Comparison of ENCODE assay signal across 10 cellular contexts in the genomic region with DNA sequence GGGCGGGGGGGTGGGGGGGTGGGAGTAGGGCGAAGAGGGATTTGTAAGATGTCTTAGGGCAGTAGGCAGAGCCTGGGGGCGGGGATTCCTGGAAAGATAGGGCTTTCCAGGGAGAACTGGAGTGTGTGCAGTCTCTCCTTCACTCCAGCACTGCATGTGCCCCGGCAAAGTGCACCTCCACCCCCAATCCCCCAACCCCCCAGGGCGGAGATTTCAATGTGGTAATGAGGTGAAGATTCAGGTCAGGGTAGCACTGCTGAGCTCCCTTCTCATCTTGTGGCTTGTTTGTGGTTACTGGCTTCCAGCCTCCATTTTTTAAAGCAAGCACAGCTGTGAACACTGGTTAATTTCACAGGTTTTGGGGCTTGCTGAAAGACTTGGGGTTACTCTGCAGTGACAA. TPM values are rescaled to one million over a fixed set of nuclear protein-coding genes. Genes with fewer than 3 reads are reported as not detected.
A peak's percentile ranks its signal among the peaks of the same experiment; 100 is the strongest.
DNase-seq lines count a peak whose midpoint lies in the region; ATAC-seq, FAIRE-seq and TF ChIP-seq lines count a peak whose summit lies in the region.
"Had no signal": no experiment of that assay in that cellular context is flagged by ENCODE, and none has a peak within 500 bp of the region (broad histone marks: within the 10 kb centered on the region; RNA-seq: fewer than 3 reads in every experiment).

No MANE protein-coding gene starts in this region.

- peaks cover under 1% of the 10 kb centered on the region for H3K36me3 Mint-ChIP-seq in stimulated activated effector memory CD8-positive, alpha-beta T cell treated with anti-CD3 and anti-CD28 coated beads, Interleukin-12 subunit alpha, Interleukin-12 subunit beta, amount 100 ng/mL, for 72 hours

- intact Hi-C loops in GM12878 (cut with micrococcal nuclease; ENCODE audit: unreplicated experiment) = no loop called here

- peak overlapping the region; percentile 22 for H3K4me3 Mint-ChIP-seq in stimulated activated effector memory CD8-positive, alpha-beta T cell treated with anti-CD3 and anti-CD28 coated beads, Interleukin-12 subunit alpha, Interleukin-12 subunit beta, amount 100 ng/mL, for 72 hours

- H3K4me3 ChIP-seq in SJCRH30 (no peak overlapping the region), GM12878 (no peak overlapping the region)

- no peaks in the 10 kb centered on the region for H3K9me3 ChIP-seq in SJCRH30 (replicated peaks)
- H3K9me3 ChIP-seq in GM12878 (replicated peaks; ENCODE audit: control insufficient read depth, insufficient read depth, low read length) = no peaks in the 10 kb centered on the region
- H3K9me3 ChIP-seq: breast epithelium had no signal

- H3K79me2 ChIP-seq in GM12878 (ENCODE audit: control insufficient read depth, insufficient read depth, low read length) = no peaks in the 10 kb centered on the region

- no peak for TF ChIP-seq POLR2A in GM12878 (IDR thresholded peaks at IDR 0.05; ENCODE audit: low read depth, low read length)

- DNase-seq in NCI-H2171 treated with DMSO at 0.1 percent for 48 hours (lab: John Stamatoyannopoulos, UW) (peak; percentile 34), NCI-H2171 (lab: John Stamatoyannopoulos, UW) (no peak), SJCRH30 (peak; percentile 66 to 75), GM12878 (ENCODE audit: low read depth, low spot score) (no peak), hippocampal formation (lab: John Stamatoyannopoulos, UW) (no peak)
- DNase-seq in stimulated activated effector memory CD8-positive, alpha-beta T cell treated with anti-CD3 and anti-CD28 coated beads, Interleukin-12 subunit alpha, Interleukin-12 subunit beta, amount 100 ng/mL, for 72 hours (ENCODE audit: low spot score in 2 of 2) = no peak
- DNase-seq: NCI-H1930 had no signal

- no TSS peak for BruUV-seq in GM12878 (replicated peaks; lab: Mats Ljungman, UMichigan)

- no peaks in the 10 kb centered on the region for H3K36me3 ChIP-seq in SJCRH30
- H3K36me3 ChIP-seq in GM12878 (ENCODE audit: control insufficient read depth in 2 of 2, insufficient read depth in 2 of 2, low read length in 1 of 2) = no peaks in the 10 kb centered on the region
- H3K36me3 ChIP-seq: breast epithelium had no signal

- H3K4me2 ChIP-seq in GM12878 (ENCODE audit: control insufficient read depth, insufficient read depth) = no peak overlapping the region

- H3K27me3 ChIP-seq in SJCRH30 = no peaks in the 10 kb centered on the region
- H3K27me3 ChIP-seq in GM12878 (replicated peaks in 1 of 2; ENCODE audit: control insufficient read depth in 2 of 2, insufficient read depth in 2 of 2, low read length in 1 of 2) = no peaks in the 10 kb centered on the region

- H3K4me1 ChIP-seq in SJCRH30 (peaks cover 21% of the 10 kb centered on the region), GM12878 (ENCODE audit: control insufficient read depth, insufficient read depth, low read length) (no peaks in the 10 kb centered on the region; the same call in 1 of the 2 replicates)
- H3K4me1 ChIP-seq: breast epithelium had no signal

- no peaks in the 10 kb centered on the region for H4K20me1 ChIP-seq in GM12878 (ENCODE audit: control insufficient read depth, insufficient read depth)

- peak; percentile 47 for FAIRE-seq in GM12878 (lab: Jason Lieb, UNC)

- H3K27ac ChIP-seq in SJCRH30 = no peak overlapping the region
- H3K27ac ChIP-seq in GM12878 (ENCODE audit: control insufficient read depth, insufficient read depth) = no peak overlapping the region

- POLR2A ChIA-PET in GM12878 (lab: Charles Lee) = no interaction called here

- no peak for TF ChIP-seq EP300 in GM12878 (IDR thresholded peaks at IDR 0.05; ENCODE audit: borderline replicate concordance in 1 of 2, control insufficient read depth in 1 of 2, low read depth in 2 of 2, low read length in 2 of 2)

- CTCF ChIA-PET in GM12878 (lab: Yijun Ruan, JAX) = no interaction called here

- TF ChIP-seq RAD21 in GM12878 (IDR thresholded peaks at IDR 0.05; ENCODE audit: insufficient read depth, low read depth, low read length) = no peak

- 11% methylated on average over 5 of the region's 5 CpGs for WGBS in GM12878 (ENCODE audit: insufficient coverage, insufficient replicate concordance, low lambda C conversion rate, missing lambda C conversion rate)

- TF ChIP-seq CTCF in GM12878 (IDR thresholded peaks at IDR 0.05 in 2 of 3, conservative IDR thresholded peaks at IDR 0.05 in 1 of 3; ENCODE audit: control insufficient read depth in 2 of 3, extremely low read depth in 1 of 3, insufficient read depth in 1 of 3, low read depth in 3 of 3, low read length in 3 of 3) = no peak

- ATAC-seq in GM12878 (no peak; the same call in 2 of the 3 replicates), GM21723 (IDR thresholded peaks at IDR 0.05; ENCODE audit: unreplicated experiment) (no peak), GM21390 (IDR thresholded peaks at IDR 0.05; ENCODE audit: unreplicated experiment) (no peak)
- peak; percentile 76 for ATAC-seq in stimulated activated effector memory CD8-positive, alpha-beta T cell treated with anti-CD3 and anti-CD28 coated beads, Interleukin-12 subunit alpha, Interleukin-12 subunit beta, amount 100 ng/mL, for 72 hours

- SMC1A ChIA-PET in GM12878 (lab: Charles Lee; ENCODE audit: uncharacterized antibody, unreplicated experiment) = interaction anchor here (1.5 kb wide), 1 partner anchor 10 kb away, joined by 4 read pairs; no protein-coding TSS in a partner anchor

- RAD21 ChIA-PET in GM12878 (lab: Charles Lee; ENCODE audit: unreplicated experiment) = no interaction called here

- no peak overlapping the region for H3K9ac ChIP-seq in GM12878 (ENCODE audit: control insufficient read depth, insufficient read depth, low read length)

- in situ Hi-C loops in GM12878 (cut with MboI) = loop anchor here (5.0 kb wide), 1 partner anchor 1215 kb away; no protein-coding TSS in a partner anchor

- H3K4me1 Mint-ChIP-seq in stimulated activated effector memory CD8-positive, alpha-beta T cell treated with anti-CD3 and anti-CD28 coated beads, Interleukin-12 subunit alpha, Interleukin-12 subunit beta, amount 100 ng/mL, for 72 hours = peaks cover 37% of the 10 kb centered on the region

- H2AFZ ChIP-seq in GM12878 (ENCODE audit: control insufficient read depth, low read depth, low read length) = no peak overlapping the region

- H3K27ac Mint-ChIP-seq in stimulated activated effector memory CD8-positive, alpha-beta T cell treated with anti-CD3 and anti-CD28 coated beads, Interleukin-12 subunit alpha, Interleukin-12 subunit beta, amount 100 ng/mL, for 72 hours = no peak overlapping the region

- H3K9me3 Mint-ChIP-seq in stimulated activated effector memory CD8-positive, alpha-beta T cell treated with anti-CD3 and anti-CD28 coated beads, Interleukin-12 subunit alpha, Interleukin-12 subunit beta, amount 100 ng/mL, for 72 hours = no peaks in the 10 kb centered on the region

RNA-seq across cellular contexts. Expression of gene TMEM239, which starts 5.9 kb away (rescaled TPM):
- not detected in 2 replicates for total RNA-seq in SJCRH30 (2014; rRNA removed; shearing (Covaris generic))
- not detected in 2 replicates for total RNA-seq in GM12878 (2013; cell fraction: nucleolus; rRNA removed)
- total RNA-seq in GM12878 (2014; rRNA removed) (not detected in 2 replicates), GM12878 (2014; rRNA removed; fragmentation: Illumina TruSeq; extraction: Trizol) (not detected in 2 replicates), GM12878 (2021) (not detected in 2 replicates)
- not detected for polyA plus RNA-seq in GM12878 (2011; ENCODE audit: low read depth)
- polyA plus RNA-seq in GM12878 (2011; rRNA removed) (not detected in 2 replicates), GM12878 (2014; fragmentation: Illumina TruSeq; extraction: Trizol) (not detected in 2 replicates), GM12878 (2014; fragmentation: Nextera tagmentation; extraction: Ambion mirVana) (not detected), GM12878 (2014; rRNA removed) (not detected in 2 replicates), GM12878 (2016; fragmentation: Nextera tagmentation; extraction: Ambion mirVana) (not detected)
- not detected in 2 replicates for polyA plus RNA-seq in GM12878 (2011; cell fraction: cytosol; rRNA removed)
- not detected in 2 replicates for polyA plus RNA-seq in GM12878 (2011; cell fraction: nucleus; rRNA removed)
- polyA plus RNA-seq in GM12878 (2012) = not detected in 2 replicates
- polyA minus RNA-seq in GM12878 (2011; rRNA and poly(A)+ RNA removed) = not detected in 2 replicates
- not detected in 2 replicates for polyA minus RNA-seq in GM12878 (2011; cell fraction: cytosol; rRNA and poly(A)+ RNA removed)
- polyA minus RNA-seq in GM12878 (2011; cell fraction: nucleus; rRNA and poly(A)+ RNA removed) = not detected in 2 replicates

RNA-seq across cellular contexts. Expression of gene C20orf141, which starts 7.3 kb away (rescaled TPM):
- total RNA-seq in SJCRH30 (2014; rRNA removed; shearing (Covaris generic)) = not detected in 2 replicates
- not detected in 2 replicates for total RNA-seq in GM12878 (2013; cell fraction: nucleolus; rRNA removed)
- total RNA-seq in GM12878 (2014; rRNA removed) (not detected in 2 replicates), GM12878 (2014; rRNA removed; fragmentation: Illumina TruSeq; extraction: Trizol) (not detected in 2 replicates), GM12878 (2021) (not detected in 2 replicates)
- not detected for polyA plus RNA-seq in GM12878 (2011; ENCODE audit: low read depth)
- polyA plus RNA-seq in GM12878 (2011; rRNA removed) (not detected in 2 replicates), GM12878 (2014; fragmentation: Illumina TruSeq; extraction: Trizol) (not detected in 2 replicates), GM12878 (2014; fragmentation: Nextera tagmentation; extraction: Ambion mirVana) (not detected), GM12878 (2014; rRNA removed) (not detected in 2 replicates), GM12878 (2016; fragmentation: Nextera tagmentation; extraction: Ambion mirVana) (not detected)
- not detected in 2 replicates for polyA plus RNA-seq in GM12878 (2011; cell fraction: cytosol; rRNA removed)
- not detected in 2 replicates for polyA plus RNA-seq in GM12878 (2011; cell fraction: nucleus; rRNA removed)
- not detected in 2 replicates for polyA plus RNA-seq in GM12878 (2012)
- polyA minus RNA-seq in GM12878 (2011; rRNA and poly(A)+ RNA removed) = not detected in 2 replicates
- not detected in 2 replicates for polyA minus RNA-seq in GM12878 (2011; cell fraction: cytosol; rRNA and poly(A)+ RNA removed)
- not detected in 2 replicates for polyA minus RNA-seq in GM12878 (2011; cell fraction: nucleus; rRNA and poly(A)+ RNA removed)
- total RNA-seq: breast epithelium had no signal

RNA-seq across cellular contexts. Expression of gene PCED1A, which starts 18.4 kb away (rescaled TPM):
- total RNA-seq in SJCRH30 (2014; rRNA removed; shearing (Covaris generic)) = 7.7 and 11.0 TPM in 2 replicates
- total RNA-seq in GM12878 (2013; cell fraction: nucleolus; rRNA removed) = 46.9 and 56.1 TPM in 2 replicates
- total RNA-seq in GM12878 (2014; rRNA removed) (16.0 and 17.8 TPM in 2 replicates), GM12878 (2014; rRNA removed; fragmentation: Illumina TruSeq; extraction: Trizol) (9.1 and 9.5 TPM in 2 replicates), GM12878 (2021) (24.0 and 28.6 TPM in 2 replicates)
- 11.6 TPM for polyA plus RNA-seq in GM12878 (2011; ENCODE audit: low read depth)
- polyA plus RNA-seq in GM12878 (2011; rRNA removed) (9.1 and 18.8 TPM in 2 replicates), GM12878 (2014; fragmentation: Illumina TruSeq; extraction: Trizol) (3.9 and 11.3 TPM in 2 replicates), GM12878 (2014; fragmentation: Nextera tagmentation; extraction: Ambion mirVana) (10 to 100 TPM in 1 of 2 experiments, 1 to 10 TPM in 1; 4.5 to 12.7 TPM), GM12878 (2014; rRNA removed) (30.9 and 33.7 TPM in 2 replicates), GM12878 (2016; fragmentation: Nextera tagmentation; extraction: Ambion mirVana) (10 to 100 TPM in 1 of 2 experiments, 1 to 10 TPM in 1; 7.0 to 11.2 TPM)
- polyA plus RNA-seq in GM12878 (2011; cell fraction: cytosol; rRNA removed) = 20.9 and 28.3 TPM in 2 replicates
- polyA plus RNA-seq in GM12878 (2011; cell fraction: nucleus; rRNA removed) = 114 and 156 TPM in 2 replicates
- polyA plus RNA-seq in GM12878 (2012) = 30.4 and 31.3 TPM in 2 replicates
- polyA minus RNA-seq in GM12878 (2011; rRNA and poly(A)+ RNA removed) = 4.1 and 6.3 TPM in 2 replicates
- polyA minus RNA-seq in GM12878 (2011; cell fraction: cytosol; rRNA and poly(A)+ RNA removed) = 6.7 and 10.7 TPM in 2 replicates
- 16.2 and 19.4 TPM in 2 replicates for polyA minus RNA-seq in GM12878 (2011; cell fraction: nucleus; rRNA and poly(A)+ RNA removed)

RNA-seq across cellular contexts. Expression of gene VPS16, which starts 18.5 kb away (rescaled TPM):
- total RNA-seq in SJCRH30 (2014; rRNA removed; shearing (Covaris generic)) = 12.3 and 16.3 TPM in 2 replicates
- 24.4 and 24.7 TPM in 2 replicates for total RNA-seq in GM12878 (2013; cell fraction: nucleolus; rRNA removed)
- total RNA-seq in GM12878 (2014; rRNA removed) (26.6 and 27.2 TPM in 2 replicates), GM12878 (2014; rRNA removed; fragmentation: Illumina TruSeq; extraction: Trizol) (16.1 and 16.8 TPM in 2 replicates), GM12878 (2021) (35.9 and 37.5 TPM in 2 replicates)
- 15.1 TPM for polyA plus RNA-seq in GM12878 (2011; ENCODE audit: low read depth)
- polyA plus RNA-seq in GM12878 (2011; rRNA removed) (15.6 and 29.9 TPM in 2 replicates), GM12878 (2014; fragmentation: Illumina TruSeq; extraction: Trizol) (9.5 and 18.1 TPM in 2 replicates), GM12878 (2014; fragmentation: Nextera tagmentation; extraction: Ambion mirVana) (10 to 100 TPM in 1 of 2 experiments, 1 to 10 TPM in 1; 8.4 to 19.4 TPM), GM12878 (2014; rRNA removed) (31.8 and 34.3 TPM in 2 replicates), GM12878 (2016; fragmentation: Nextera tagmentation; extraction: Ambion mirVana) (10 to 100 TPM; 26.3 to 26.5 TPM)
- 32.6 and 42.1 TPM in 2 replicates for polyA plus RNA-seq in GM12878 (2011; cell fraction: cytosol; rRNA removed)
- polyA plus RNA-seq in GM12878 (2011; cell fraction: nucleus; rRNA removed) = 161 and 180 TPM in 2 replicates
- 22.8 and 23.0 TPM in 2 replicates for polyA plus RNA-seq in GM12878 (2012)
- polyA minus RNA-seq in GM12878 (2011; rRNA and poly(A)+ RNA removed) = 31.6 and 44.2 TPM in 2 replicates
- polyA minus RNA-seq in GM12878 (2011; cell fraction: cytosol; rRNA and poly(A)+ RNA removed) = 14.2 and 15.5 TPM in 2 replicates
- 34.2 and 39.6 TPM in 2 replicates for polyA minus RNA-seq in GM12878 (2011; cell fraction: nucleus; rRNA and poly(A)+ RNA removed)

RNA-seq across cellular contexts. Expression of gene CPXM1, which starts 21.6 kb away (rescaled TPM):
- 0.10 and 0.12 TPM in 2 replicates for total RNA-seq in SJCRH30 (2014; rRNA removed; shearing (Covaris generic))
- total RNA-seq in GM12878 (2013; cell fraction: nucleolus; rRNA removed) = not detected in 2 replicates
- 0.62 and 0.71 TPM in 2 replicates for total RNA-seq in GM12878 (2014; rRNA removed)
- total RNA-seq in GM12878 (2014; rRNA removed; fragmentation: Illumina TruSeq; extraction: Trizol) = 0.22 and 0.23 TPM in 2 replicates
- total RNA-seq in GM12878 (2021) = 0.90 and 1.1 TPM in 2 replicates
- not detected for polyA plus RNA-seq in GM12878 (2011; ENCODE audit: low read depth)
- 1.9 and 3.9 TPM in 2 replicates for polyA plus RNA-seq in GM12878 (2011; rRNA removed)
- 6.2 and 7.4 TPM in 2 replicates for polyA plus RNA-seq in GM12878 (2011; cell fraction: cytosol; rRNA removed)
- 26.8 and 28.8 TPM in 2 replicates for polyA plus RNA-seq in GM12878 (2011; cell fraction: nucleus; rRNA removed)
- polyA plus RNA-seq in GM12878 (2012) = 0.18 and 0.53 TPM in 2 replicates
- polyA plus RNA-seq in GM12878 (2014; fragmentation: Illumina TruSeq; extraction: Trizol) = 0.28 TPM in 1 of 2 replicates, not detected in the other
- polyA plus RNA-seq in GM12878 (2014; fragmentation: Nextera tagmentation; extraction: Ambion mirVana) = not detected
- 0.54 and 0.91 TPM in 2 replicates for polyA plus RNA-seq in GM12878 (2014; rRNA removed)
- polyA plus RNA-seq in GM12878 (2016; fragmentation: Nextera tagmentation; extraction: Ambion mirVana) = under 1 TPM; 0.63 to 0.78 TPM
- polyA minus RNA-seq in GM12878 (2011; rRNA and poly(A)+ RNA removed) = 4.3 and 5.9 TPM in 2 replicates
- 1.6 and 1.9 TPM in 2 replicates for polyA minus RNA-seq in GM12878 (2011; cell fraction: cytosol; rRNA and poly(A)+ RNA removed)
- 2.1 and 3.2 TPM in 2 replicates for polyA minus RNA-seq in GM12878 (2011; cell fraction: nucleus; rRNA and poly(A)+ RNA removed)

Comparison
In these comparisons a context has a peak if more than half of its experiments do, and no peak if none do; other contexts are left out.
1. DNase-seq: peak in NCI-H2171 treated with DMSO at 0.1 percent for 48 hours (single experiment) and SJCRH30 (2 of 2); none in NCI-H2171 (single experiment), GM12878 (single experiment), stimulated activated effector memory CD8-positive, alpha-beta T cell treated with anti-CD3 and anti-CD28 coated beads, Interleukin-12 subunit alpha, Interleukin-12 subunit beta, amount 100 ng/mL, for 72 hours (0 of 2) and hippocampal formation (0 of 2).